1 cellular context compared by ENCODE assay signal in genomic region chr3:177284383-177284881, GRCh38.
TF ChIP-seq lines count a peak whose summit lies in the region.

No MANE protein-coding gene starts in this region.

TF ChIP-seq in K562, 482 proteins besides CTCF, POLR2A, EP300 and RAD21 (continued from another document and continues in another):
- TF ChIP-seq BRF2 (IDR thresholded peaks at IDR 0.05; ENCODE audit: borderline replicate concordance, insufficient read depth, insufficient read length) = no peak
- no peak for TF ChIP-seq ZBTB2 (IDR thresholded peaks at IDR 0.05)
- TF ChIP-seq, protein P1, sequence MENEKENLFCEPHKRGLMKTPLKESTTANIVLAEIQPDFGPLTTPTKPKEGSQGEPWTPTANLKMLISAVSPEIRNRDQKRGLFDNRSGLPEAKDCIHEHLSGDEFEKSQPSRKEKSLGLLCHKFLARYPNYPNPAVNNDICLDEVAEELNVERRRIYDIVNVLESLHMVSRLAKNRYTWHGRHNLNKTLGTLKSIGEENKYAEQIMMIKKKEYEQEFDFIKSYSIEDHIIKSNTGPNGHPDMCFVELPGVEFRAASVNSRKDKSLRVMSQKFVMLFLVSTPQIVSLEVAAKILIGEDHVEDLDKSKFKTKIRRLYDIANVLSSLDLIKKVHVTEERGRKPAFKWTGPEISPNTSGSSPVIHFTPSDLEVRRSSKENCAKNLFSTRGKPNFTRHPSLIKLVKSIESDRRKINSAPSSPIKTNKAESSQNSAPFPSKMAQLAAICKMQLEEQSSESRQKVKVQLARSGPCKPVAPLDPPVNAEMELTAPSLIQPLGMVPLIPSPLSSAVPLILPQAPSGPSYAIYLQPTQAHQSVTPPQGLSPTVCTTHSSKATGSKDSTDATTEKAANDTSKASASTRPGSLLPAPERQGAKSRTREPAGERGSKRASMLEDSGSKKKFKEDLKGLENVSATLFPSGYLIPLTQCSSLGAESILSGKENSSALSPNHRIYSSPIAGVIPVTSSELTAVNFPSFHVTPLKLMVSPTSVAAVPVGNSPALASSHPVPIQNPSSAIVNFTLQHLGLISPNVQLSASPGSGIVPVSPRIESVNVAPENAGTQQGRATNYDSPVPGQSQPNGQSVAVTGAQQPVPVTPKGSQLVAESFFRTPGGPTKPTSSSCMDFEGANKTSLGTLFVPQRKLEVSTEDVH (IDR thresholded peaks at IDR 0.05; ENCODE audit: low read depth, partially characterized antibody) = no peak
- TF ChIP-seq SIRT6 (IDR thresholded peaks at IDR 0.05; ENCODE audit: low read depth, low read length) = no peak
- no peak for TF ChIP-seq PTRF (tag; IDR thresholded peaks at IDR 0.05)
- no peak for TF ChIP-seq ZNF124 (CRISPR knock-in tag; IDR thresholded peaks at IDR 0.05)
- TF ChIP-seq FOXA3 (CRISPR knock-in tag; conservative IDR thresholded peaks at IDR 0.05 in 1 of 2, IDR thresholded peaks at IDR 0.05 in 1 of 2) = no peak
- TF ChIP-seq CBX3 (IDR thresholded peaks at IDR 0.05; ENCODE audit: borderline replicate concordance in 1 of 2, low read length in 2 of 2) = peak in 1 of 2 experiments; percentile 89; a peak in 1 of 3 replicates
- TF ChIP-seq ZNF561 (CRISPR knock-in tag; conservative IDR thresholded peaks at IDR 0.05) = no peak
- TF ChIP-seq NUFIP1 (IDR thresholded peaks at IDR 0.05; ENCODE audit: partially characterized antibody) = no peak
- TF ChIP-seq FOSL1 (tag; conservative IDR thresholded peaks at IDR 0.05) = peak; percentile 37; the same call in 1 of the 2 replicates
- TF ChIP-seq TRIM24 (IDR thresholded peaks at IDR 0.05) = peak; percentile 48 to 61
- no peak for TF ChIP-seq SIX5 (IDR thresholded peaks at IDR 0.05; ENCODE audit: borderline replicate concordance in 1 of 2, insufficient read depth in 1 of 2, low read depth in 1 of 2, low read length in 2 of 2)
- no peak for TF ChIP-seq RBM22 (IDR thresholded peaks at IDR 0.05; ENCODE audit: low read depth, low read length, poor library complexity, severe bottlenecking)
- no peak for TF ChIP-seq TEAD2 (tag; IDR thresholded peaks at IDR 0.05)
- no peak for TF ChIP-seq ZNF507 (tag; conservative IDR thresholded peaks at IDR 0.05)
- peak in 1 of 2 experiments; percentile 38; a peak in 1 of 4 replicates for TF ChIP-seq ZNF639 (CRISPR knock-in tag; conservative IDR thresholded peaks at IDR 0.05 in 1 of 2, IDR thresholded peaks at IDR 0.05 in 1 of 2)
- TF ChIP-seq RAD51 (IDR thresholded peaks at IDR 0.05; ENCODE audit: borderline replicate concordance, low read depth) = peak; percentile 89
- peak; percentile 70 for TF ChIP-seq CEBPG (CRISPR knock-in tag; IDR thresholded peaks at IDR 0.05)
- TF ChIP-seq CEBPG (tag; conservative IDR thresholded peaks at IDR 0.05 in 1 of 2, IDR thresholded peaks at IDR 0.05 in 1 of 2) = peak in 1 of 2 experiments; percentile 76; a peak in 2 of 4 replicates
- peak; percentile 16; the same call in 1 of the 2 replicates for TF ChIP-seq TAL1 (IDR thresholded peaks at IDR 0.05)
- TF ChIP-seq ESRRA (IDR thresholded peaks at IDR 0.05; ENCODE audit: borderline replicate concordance, low read depth) = peak; percentile 97
- TF ChIP-seq, protein P2, sequence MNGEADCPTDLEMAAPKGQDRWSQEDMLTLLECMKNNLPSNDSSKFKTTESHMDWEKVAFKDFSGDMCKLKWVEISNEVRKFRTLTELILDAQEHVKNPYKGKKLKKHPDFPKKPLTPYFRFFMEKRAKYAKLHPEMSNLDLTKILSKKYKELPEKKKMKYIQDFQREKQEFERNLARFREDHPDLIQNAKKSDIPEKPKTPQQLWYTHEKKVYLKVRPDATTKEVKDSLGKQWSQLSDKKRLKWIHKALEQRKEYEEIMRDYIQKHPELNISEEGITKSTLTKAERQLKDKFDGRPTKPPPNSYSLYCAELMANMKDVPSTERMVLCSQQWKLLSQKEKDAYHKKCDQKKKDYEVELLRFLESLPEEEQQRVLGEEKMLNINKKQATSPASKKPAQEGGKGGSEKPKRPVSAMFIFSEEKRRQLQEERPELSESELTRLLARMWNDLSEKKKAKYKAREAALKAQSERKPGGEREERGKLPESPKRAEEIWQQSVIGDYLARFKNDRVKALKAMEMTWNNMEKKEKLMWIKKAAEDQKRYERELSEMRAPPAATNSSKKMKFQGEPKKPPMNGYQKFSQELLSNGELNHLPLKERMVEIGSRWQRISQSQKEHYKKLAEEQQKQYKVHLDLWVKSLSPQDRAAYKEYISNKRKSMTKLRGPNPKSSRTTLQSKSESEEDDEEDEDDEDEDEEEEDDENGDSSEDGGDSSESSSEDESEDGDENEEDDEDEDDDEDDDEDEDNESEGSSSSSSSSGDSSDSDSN (IDR thresholded peaks at IDR 0.05; ENCODE audit: borderline replicate concordance in 1 of 2, low read depth in 2 of 2, low read length in 2 of 2) = no peak
- no peak for TF ChIP-seq ELF2 (CRISPR knock-in tag; IDR thresholded peaks at IDR 0.05)
- peak; percentile 14 for TF ChIP-seq RBM25 (IDR thresholded peaks at IDR 0.05; ENCODE audit: low read depth, low read length, severe bottlenecking)
- peak; percentile 91 for TF ChIP-seq CEBPB (tag; IDR thresholded peaks at IDR 0.05)
- TF ChIP-seq TARDBP (IDR thresholded peaks at IDR 0.05) = no peak
- TF ChIP-seq, protein P3, sequence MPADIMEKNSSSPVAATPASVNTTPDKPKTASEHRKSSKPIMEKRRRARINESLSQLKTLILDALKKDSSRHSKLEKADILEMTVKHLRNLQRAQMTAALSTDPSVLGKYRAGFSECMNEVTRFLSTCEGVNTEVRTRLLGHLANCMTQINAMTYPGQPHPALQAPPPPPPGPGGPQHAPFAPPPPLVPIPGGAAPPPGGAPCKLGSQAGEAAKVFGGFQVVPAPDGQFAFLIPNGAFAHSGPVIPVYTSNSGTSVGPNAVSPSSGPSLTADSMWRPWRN (IDR thresholded peaks at IDR 0.05; ENCODE audit: low read depth) = 0 out of 2 replicates have a peak, but pooled peaks have one; percentile 6
- no peak for TF ChIP-seq E4F1 (CRISPR knock-in tag; IDR thresholded peaks at IDR 0.05; ENCODE audit: borderline replicate concordance)
- peak; percentile 61; the same call in 1 of the 2 replicates for TF ChIP-seq THRA (IDR thresholded peaks at IDR 0.05)
- TF ChIP-seq, protein P4, sequence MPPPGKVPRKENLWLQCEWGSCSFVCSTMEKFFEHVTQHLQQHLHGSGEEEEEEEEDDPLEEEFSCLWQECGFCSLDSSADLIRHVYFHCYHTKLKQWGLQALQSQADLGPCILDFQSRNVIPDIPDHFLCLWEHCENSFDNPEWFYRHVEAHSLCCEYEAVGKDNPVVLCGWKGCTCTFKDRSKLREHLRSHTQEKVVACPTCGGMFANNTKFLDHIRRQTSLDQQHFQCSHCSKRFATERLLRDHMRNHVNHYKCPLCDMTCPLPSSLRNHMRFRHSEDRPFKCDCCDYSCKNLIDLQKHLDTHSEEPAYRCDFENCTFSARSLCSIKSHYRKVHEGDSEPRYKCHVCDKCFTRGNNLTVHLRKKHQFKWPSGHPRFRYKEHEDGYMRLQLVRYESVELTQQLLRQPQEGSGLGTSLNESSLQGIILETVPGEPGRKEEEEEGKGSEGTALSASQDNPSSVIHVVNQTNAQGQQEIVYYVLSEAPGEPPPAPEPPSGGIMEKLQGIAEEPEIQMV (tag; conservative IDR thresholded peaks at IDR 0.05; ENCODE audit: low read depth) = no peak
- TF ChIP-seq HDAC3 (IDR thresholded peaks at IDR 0.05; ENCODE audit: borderline replicate concordance, partially characterized antibody) = peak; percentile 57
- TF ChIP-seq ZFX (CRISPR knock-in tag; IDR thresholded peaks at IDR 0.05) = peak; percentile 20; the same call in 1 of the 2 replicates
- peak; percentile 63 to 66 for TF ChIP-seq KDM1A (IDR thresholded peaks at IDR 0.05)
- TF ChIP-seq, protein P5, sequence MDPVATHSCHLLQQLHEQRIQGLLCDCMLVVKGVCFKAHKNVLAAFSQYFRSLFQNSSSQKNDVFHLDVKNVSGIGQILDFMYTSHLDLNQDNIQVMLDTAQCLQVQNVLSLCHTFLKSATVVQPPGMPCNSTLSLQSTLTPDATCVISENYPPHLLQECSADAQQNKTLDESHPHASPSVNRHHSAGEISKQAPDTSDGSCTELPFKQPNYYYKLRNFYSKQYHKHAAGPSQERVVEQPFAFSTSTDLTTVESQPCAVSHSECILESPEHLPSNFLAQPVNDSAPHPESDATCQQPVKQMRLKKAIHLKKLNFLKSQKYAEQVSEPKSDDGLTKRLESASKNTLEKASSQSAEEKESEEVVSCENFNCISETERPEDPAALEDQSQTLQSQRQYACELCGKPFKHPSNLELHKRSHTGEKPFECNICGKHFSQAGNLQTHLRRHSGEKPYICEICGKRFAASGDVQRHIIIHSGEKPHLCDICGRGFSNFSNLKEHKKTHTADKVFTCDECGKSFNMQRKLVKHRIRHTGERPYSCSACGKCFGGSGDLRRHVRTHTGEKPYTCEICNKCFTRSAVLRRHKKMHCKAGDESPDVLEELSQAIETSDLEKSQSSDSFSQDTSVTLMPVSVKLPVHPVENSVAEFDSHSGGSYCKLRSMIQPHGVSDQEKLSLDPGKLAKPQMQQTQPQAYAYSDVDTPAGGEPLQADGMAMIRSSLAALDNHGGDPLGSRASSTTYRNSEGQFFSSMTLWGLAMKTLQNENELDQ (CRISPR knock-in tag; IDR thresholded peaks at IDR 0.05; ENCODE audit: borderline replicate concordance) = no peak
- no peak for TF ChIP-seq TRIM28 (IDR thresholded peaks at IDR 0.05)
- no peak for TF ChIP-seq ZNF224 (CRISPR knock-in tag; IDR thresholded peaks at IDR 0.05)
- 0 out of 2 replicates have a peak, but pooled peaks have one; percentile 35 for TF ChIP-seq KAT7 (CRISPR knock-in tag; IDR thresholded peaks at IDR 0.05; ENCODE audit: borderline replicate concordance)
- no peak for TF ChIP-seq HNRNPL (IDR thresholded peaks at IDR 0.05; ENCODE audit: low read depth, low read length)
- peak in 1 of 2 experiments; percentile 65; a peak in 1 of 4 replicates for TF ChIP-seq HDAC1 (IDR thresholded peaks at IDR 0.05)
- no peak for TF ChIP-seq ZBTB5 (IDR thresholded peaks at IDR 0.05)
- no peak for TF ChIP-seq ZFP36 (IDR thresholded peaks at IDR 0.05; ENCODE audit: low read depth, low read length, partially characterized antibody)
